ENCODE assay signal across 22 cellular contexts in the genomic region with DNA sequence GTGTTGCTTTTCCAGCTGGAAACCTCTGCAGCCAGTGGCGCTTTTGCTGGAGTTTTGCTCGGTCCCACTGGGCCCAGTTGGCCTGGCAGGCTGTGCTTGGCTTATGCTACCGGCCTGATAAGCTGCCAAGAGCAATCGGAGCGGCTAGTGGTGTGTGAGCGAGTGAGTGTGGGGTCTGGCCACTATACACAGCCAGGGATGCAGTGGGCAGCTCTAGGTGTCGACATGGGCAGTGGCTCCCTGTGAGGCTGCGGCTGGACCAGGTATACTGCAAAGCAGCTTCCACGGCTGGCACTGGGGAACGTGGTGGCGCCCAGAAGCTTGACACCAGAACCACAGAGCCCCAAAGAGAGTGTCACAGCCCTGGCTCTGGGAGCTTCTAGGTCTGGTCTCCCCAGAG.
DNase-seq lines count a peak whose midpoint lies in the region; ATAC-seq, FAIRE-seq and TF ChIP-seq lines count a peak whose summit lies in the region.
"Had no signal": no experiment of that assay in that cellular context is flagged by ENCODE, and none has a peak within 500 bp of the region (broad histone marks: within the 10 kb centered on the region; RNA-seq: fewer than 3 reads in every experiment).

No MANE protein-coding gene starts in this region.

- H3K56ac ChIP-seq in H1 (replicated peaks; ENCODE audit: insufficient read length, low read depth, low read length) = no peak overlapping the region

- TF ChIP-seq CTCF in H1 (IDR thresholded peaks at IDR 0.05; ENCODE audit: control extremely low read depth in 1 of 3, insufficient read depth in 1 of 3, low read depth in 1 of 3, low read length in 3 of 3) (no peak), osteocyte (IDR thresholded peaks at IDR 0.05) (no peak), upper lobe of right lung (IDR thresholded peaks at IDR 0.05) (no peak), foreskin fibroblast (IDR thresholded peaks at IDR 0.05; ENCODE audit: low read depth, low read length) (no peak)

- peaks cover 14% of the 10 kb centered on the region for H3K9me3 Mint-ChIP-seq in osteocyte (ENCODE audit: unreplicated experiment)
- peaks cover 0 to 29% (median 12%) of the 10 kb centered on the region in 9 donors for H3K9me3 Mint-ChIP-seq in naive thymus-derived CD8-positive, alpha-beta T cell

- no peaks in the 10 kb centered on the region for H3K79me2 ChIP-seq in H1 (ENCODE audit: control insufficient read depth in 1 of 2, insufficient read depth in 2 of 2, low read length in 2 of 2)

- H2BK5ac ChIP-seq in H1 (ENCODE audit: low read depth, low read length) = no peak overlapping the region

- FAIRE-seq in H1 (lab: Jason Lieb, UNC) = no peak
- FAIRE-seq: GM12878, K562 had no signal

- no peaks in the 10 kb centered on the region for H3K27me3 ChIP-seq in H1 (replicated peaks in 1 of 4; ENCODE audit: control insufficient read depth in 3 of 4, extremely low read depth in 1 of 4, insufficient read depth in 3 of 4, low read length in 3 of 4)
- H3K27me3 ChIP-seq in upper lobe of right lung = no peaks in the 10 kb centered on the region

- TF ChIP-seq RAD21 in H1 (IDR thresholded peaks at IDR 0.05 in 1 of 2, conservative IDR thresholded peaks at IDR 0.05 in 1 of 2; ENCODE audit: low read depth in 2 of 2, low read length in 2 of 2) = no peak

- H2BK15ac ChIP-seq in H1 (ENCODE audit: low read length) = no peak overlapping the region

- H3K4me2 ChIP-seq in H1 (ENCODE audit: insufficient read depth in 1 of 2, low read depth in 2 of 2, low read length in 2 of 2) = no peak overlapping the region

- WGBS in H1 (ENCODE audit: extremely low coverage in 1 of 2, insufficient coverage in 1 of 2, insufficient read length in 1 of 2, insufficient replicate concordance in 2 of 2, low coverage in 1 of 2, low lambda C conversion rate in 2 of 2, missing lambda C conversion rate in 1 of 2), 2 experiments = 97% methylated on average over 11 of the region's 11 CpGs; no CpG with 5 or more reads in 1 of the 2 experiments

- H3K23ac ChIP-seq in H1 (ENCODE audit: insufficient read length) = no peak overlapping the region

- H3K27ac ChIP-seq in H1 (ENCODE audit: low read depth, low read length) (no peak overlapping the region), upper lobe of right lung (no peak overlapping the region)
- H3K27ac ChIP-seq: RWPE1 had no signal

- H3K4me3 Mint-ChIP-seq in osteocyte (ENCODE audit: unreplicated experiment) = no peak overlapping the region
- H3K4me3 Mint-ChIP-seq in naive thymus-derived CD8-positive, alpha-beta T cell = no peak overlapping the region
- H3K4me3 Mint-ChIP-seq: CD8-positive, alpha-beta T cell had no signal

- H3K23me2 ChIP-seq in H1 (ENCODE audit: low read depth, low read length) = no peaks in the 10 kb centered on the region

- H4K5ac ChIP-seq in H1 (ENCODE audit: insufficient read length, low read depth, low read length) = no peak overlapping the region

- H3K27me3 Mint-ChIP-seq in osteocyte (ENCODE audit: unreplicated experiment) = no peaks in the 10 kb centered on the region
- H3K27me3 Mint-ChIP-seq in naive thymus-derived CD8-positive, alpha-beta T cell = no peaks in the 10 kb centered on the region

- H4K20me1 ChIP-seq in H1 (replicated peaks in 1 of 2; ENCODE audit: control insufficient read depth in 1 of 2, insufficient read depth in 2 of 2, low read length in 2 of 2) = no peaks in the 10 kb centered on the region

- H2AK5ac ChIP-seq in H1 (ENCODE audit: low read depth, low read length) = no peak overlapping the region

- CTCF ChIA-PET in H1 (lab: Charles Lee; ENCODE audit: partially characterized antibody) = no interaction called here

- H3K36me3 Mint-ChIP-seq in osteocyte (ENCODE audit: unreplicated experiment) = no peaks in the 10 kb centered on the region
- no peaks in the 10 kb centered on the region for H3K36me3 Mint-ChIP-seq in naive thymus-derived CD8-positive, alpha-beta T cell
- H3K36me3 Mint-ChIP-seq: CD8-positive, alpha-beta T cell had no signal

- H3K4me3 ChIP-seq in H1 (ENCODE audit: extremely low read depth in 1 of 4, insufficient read depth in 2 of 4, low read depth in 3 of 4, low read length in 4 of 4) = no peak overlapping the region
- no peak overlapping the region for H3K4me3 ChIP-seq in upper lobe of right lung
- no peak overlapping the region for H3K4me3 ChIP-seq in foreskin fibroblast (ENCODE audit: low read depth in 1 of 2, low read length in 2 of 2)
- H3K4me3 ChIP-seq: GM12878, K562 had no signal

- H3K4me1 Mint-ChIP-seq in osteocyte (ENCODE audit: unreplicated experiment) = peaks cover 7% of the 10 kb centered on the region
- H3K4me1 Mint-ChIP-seq in naive thymus-derived CD8-positive, alpha-beta T cell = no peaks in the 10 kb centered on the region

- DNase-seq in cardiac septum (ENCODE audit: low spot score) = peak; percentile 70
- DNase-seq in left cardiac atrium = no peak
- no peak for DNase-seq in H1 (ENCODE audit: low read depth in 1 of 2, low spot score in 2 of 2)
- peak; percentile 80 for DNase-seq in osteocyte (ENCODE audit: extremely low spot score, unreplicated experiment)
- peak; percentile 55 for DNase-seq in upper lobe of right lung
- no peak for DNase-seq in naive thymus-derived CD8-positive, alpha-beta T cell
- no peak for DNase-seq in foreskin fibroblast
- DNase-seq: 8988T; C1 segment of cervical spinal cord; CD8-positive, alpha-beta T cell; DND-41; H7; NCI-H1092 treated with DMSO at 0.1 percent for 48 hours; NCI-H1436 treated with DMSO at 0.1 percent for 48 hours; NCI-H1930; NCI-H510A treated with DMSO at 0.1 percent for 48 hours; NCI-H748 treated with DMSO at 0.1 percent for 48 hours; SIG-M5 had no signal

- H4K8ac ChIP-seq in H1 (ENCODE audit: extremely low read depth, insufficient read depth, low read length) = no peak overlapping the region

- 0 out of 2 replicates have a peak overlapping the region, but pooled peaks have one; percentile 22 for H2AFZ ChIP-seq in H1 (ENCODE audit: low read length)

- H2BK120ac ChIP-seq in H1 (replicated peaks; ENCODE audit: low read depth, low read length) = no peak overlapping the region

- no peak overlapping the region for H3K9ac ChIP-seq in H1 (replicated peaks in 1 of 4; ENCODE audit: extremely low read depth in 1 of 4, low read depth in 3 of 4, low read length in 3 of 4)

- no peak for ATAC-seq in left cardiac atrium
- peak; percentile 41 for ATAC-seq in upper lobe of right lung
- no peak for ATAC-seq in naive thymus-derived CD8-positive, alpha-beta T cell
- ATAC-seq in HG02798 (IDR thresholded peaks at IDR 0.05; ENCODE audit: poor library complexity, unreplicated experiment) = no peak
- ATAC-seq: CD8-positive, alpha-beta T cell; GM12878; K562 had no signal

- no peak for TF ChIP-seq EP300 in H1 (IDR thresholded peaks at IDR 0.05; ENCODE audit: borderline replicate concordance in 1 of 2, low read depth in 2 of 2, low read length in 2 of 2)

- TF ChIP-seq POLR2A in H1 (IDR thresholded peaks at IDR 0.05; ENCODE audit: control extremely low read depth in 1 of 2, low read depth in 2 of 2, low read length in 2 of 2) = no peak

- POLR2A ChIA-PET in H1 (lab: Charles Lee; ENCODE audit: partially characterized antibody) = no interaction called here
- POLR2A ChIA-PET in naive thymus-derived CD8-positive, alpha-beta T cell (lab: Charles Lee) = no interaction called here

- intact Hi-C loops in cardiac septum (cut with DNase I) = no loop called here
- intact Hi-C loops in left cardiac atrium (cut with DNase I) = no loop called here
- intact Hi-C loops in upper lobe of right lung (cut with DNase I) = no loop called here

- H3K36me3 ChIP-seq in H1 (ENCODE audit: control insufficient read depth in 2 of 4, insufficient read depth in 4 of 4, low read length in 3 of 4) (no peaks in the 10 kb centered on the region), upper lobe of right lung (no peaks in the 10 kb centered on the region)

- H3K18ac ChIP-seq in H1 (ENCODE audit: extremely low read depth, low read length) = no peak overlapping the region; the same call in 1 of the 2 replicates

- H3K9me3 ChIP-seq in H1 (ENCODE audit: insufficient read depth in 2 of 2, low read depth in 1 of 2, low read length in 1 of 2) (no peaks in the 10 kb centered on the region), upper lobe of right lung (no peaks in the 10 kb centered on the region)

- H4K91ac ChIP-seq in H1 (replicated peaks; ENCODE audit: insufficient read length, low read length) = no peak overlapping the region

- H3K27ac Mint-ChIP-seq in osteocyte (ENCODE audit: unreplicated experiment) = no peak overlapping the region
- no peak overlapping the region for H3K27ac Mint-ChIP-seq in naive thymus-derived CD8-positive, alpha-beta T cell
- H3K27ac Mint-ChIP-seq: CD8-positive, alpha-beta T cell had no signal

- H2BK12ac ChIP-seq in H1 (ENCODE audit: low read depth, low read length) = no peak overlapping the region

- no peaks in the 10 kb centered on the region for H3K4me1 ChIP-seq in H1 (replicated peaks in 1 of 4; ENCODE audit: control insufficient read depth in 3 of 4, insufficient read depth in 4 of 4, low read length in 3 of 4)
- no peaks in the 10 kb centered on the region for H3K4me1 ChIP-seq in upper lobe of right lung

- no peaks in the 10 kb centered on the region for H3K79me1 ChIP-seq in H1 (ENCODE audit: low read depth, low read length)

- H2BK20ac ChIP-seq in H1 (ENCODE audit: low read length) = no peak overlapping the region

- H3K4ac ChIP-seq in H1 (replicated peaks; ENCODE audit: insufficient read length, low read depth, low read length) = no peak overlapping the region

- no peak overlapping the region for H3K14ac ChIP-seq in H1 (ENCODE audit: insufficient read length)

TF ChIP-seq in H1, 55 proteins besides CTCF, POLR2A, EP300 and RAD21:
- no peak for TF ChIP-seq HDAC2 (IDR thresholded peaks at IDR 0.05; ENCODE audit: borderline replicate concordance in 1 of 2, low read depth in 2 of 2, low read length in 2 of 2)
- TF ChIP-seq POU5F1 (IDR thresholded peaks at IDR 0.05; ENCODE audit: low read depth, low read length) = no peak
- TF ChIP-seq CREB1 (IDR thresholded peaks at IDR 0.05) = no peak
- TF ChIP-seq CEBPB (IDR thresholded peaks at IDR 0.05; ENCODE audit: low read depth, low read length) = no peak
- no peak for TF ChIP-seq YY1 (IDR thresholded peaks at IDR 0.05; ENCODE audit: low read depth, low read length)
- TF ChIP-seq TCF12 (IDR thresholded peaks at IDR 0.05; ENCODE audit: low read depth, low read length) = no peak
- no peak for TF ChIP-seq CBX8 (IDR thresholded peaks at IDR 0.05; ENCODE audit: borderline replicate concordance, low read depth, low read length)
- TF ChIP-seq SIX5 (IDR thresholded peaks at IDR 0.05; ENCODE audit: low read depth, low read length) = no peak
- no peak for TF ChIP-seq SIRT6 (IDR thresholded peaks at IDR 0.05; ENCODE audit: low read length)
- no peak for TF ChIP-seq EGR1 (IDR thresholded peaks at IDR 0.05; ENCODE audit: borderline replicate concordance, low read depth, low read length)
- TF ChIP-seq CBX5 (IDR thresholded peaks at IDR 0.05; ENCODE audit: low read depth, low read length) = no peak
TF ChIP-seq in H1: peak in this region for 0.

Comparison
In these comparisons a context has a peak if more than half of its experiments do, and no peak if none do; other contexts are left out.
1. DNase-seq: peak in cardiac septum (single experiment), osteocyte (single experiment) and upper lobe of right lung (single experiment); none in left cardiac atrium (single experiment), H1 (0 of 2), naive thymus-derived CD8-positive, alpha-beta T cell (0 of 10) and foreskin fibroblast (0 of 2).